In the genomic region with DNA sequence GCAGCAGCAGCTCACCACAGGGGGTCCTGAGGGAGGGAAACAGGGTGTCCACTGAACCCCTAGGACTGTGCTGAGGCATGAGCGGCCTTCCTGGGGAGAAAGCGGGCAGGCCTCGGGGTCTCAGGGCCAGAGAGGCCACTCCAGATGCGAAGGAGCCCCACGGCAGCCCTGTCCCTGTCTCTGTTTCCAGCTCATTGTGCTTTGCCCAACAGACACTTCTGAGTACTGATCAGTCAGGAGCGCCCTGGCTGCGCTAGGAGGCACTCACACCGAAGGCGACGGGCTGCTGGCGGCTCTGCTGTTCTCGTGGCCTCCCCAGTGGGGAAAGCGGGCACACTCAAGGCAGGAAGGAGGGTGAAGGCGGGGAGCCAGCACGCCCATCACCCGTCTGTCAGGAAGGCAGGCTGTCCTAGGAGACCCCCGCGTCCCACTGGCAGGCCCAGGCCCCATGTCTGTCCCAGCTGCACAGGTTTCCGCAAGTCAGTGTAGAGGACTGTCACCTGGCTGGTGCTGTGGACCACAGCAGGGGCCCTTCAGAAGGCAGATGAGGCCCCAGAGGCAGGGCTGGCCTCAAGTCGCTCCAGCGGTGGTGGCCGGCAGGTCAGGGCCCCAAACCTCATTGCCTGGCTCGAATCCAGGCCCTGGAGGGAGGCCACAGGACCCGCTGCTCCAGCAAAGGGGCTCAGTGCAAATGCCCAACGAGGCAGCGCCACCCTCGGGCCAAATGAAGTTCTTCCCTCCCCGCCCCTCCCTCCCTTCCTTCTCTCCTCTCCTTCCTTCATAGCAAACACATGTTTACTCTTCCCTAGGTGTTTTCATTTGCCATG, we compare ENCODE assay signal across 2 cellular contexts.
TF ChIP-seq lines count a peak whose summit lies in the region.

No MANE protein-coding gene starts in this region.

TF ChIP-seq in SK-N-SH, 30 proteins besides CTCF, POLR2A, EP300 and RAD21:
- TF ChIP-seq RFX5 (IDR thresholded peaks at IDR 0.05; ENCODE audit: low read length) (no peak), TAF1 (IDR thresholded peaks at IDR 0.05; ENCODE audit: borderline replicate concordance, low read depth, low read length) (no peak), NRF1 (IDR thresholded peaks at IDR 0.05; ENCODE audit: low read depth, low read length) (no peak), FOXJ3 (CRISPR knock-in tag; IDR thresholded peaks at IDR 0.05) (no peak), CHD2 (IDR thresholded peaks at IDR 0.05; ENCODE audit: low read length, partially characterized antibody) (no peak), TEAD4 (IDR thresholded peaks at IDR 0.05; ENCODE audit: borderline replicate concordance, insufficient read depth) (no peak), SIN3A (IDR thresholded peaks at IDR 0.05; ENCODE audit: borderline replicate concordance, low read depth, low read length) (no peak), ELF1 (IDR thresholded peaks at IDR 0.05) (no peak), MXI1 (IDR thresholded peaks at IDR 0.05; ENCODE audit: low read depth, low read length) (no peak), FOXM1 (IDR thresholded peaks at IDR 0.05; ENCODE audit: low read depth) (no peak), RCOR1 (IDR thresholded peaks at IDR 0.05; ENCODE audit: low read length) (no peak)
- TF ChIP-seq, protein P1, sequence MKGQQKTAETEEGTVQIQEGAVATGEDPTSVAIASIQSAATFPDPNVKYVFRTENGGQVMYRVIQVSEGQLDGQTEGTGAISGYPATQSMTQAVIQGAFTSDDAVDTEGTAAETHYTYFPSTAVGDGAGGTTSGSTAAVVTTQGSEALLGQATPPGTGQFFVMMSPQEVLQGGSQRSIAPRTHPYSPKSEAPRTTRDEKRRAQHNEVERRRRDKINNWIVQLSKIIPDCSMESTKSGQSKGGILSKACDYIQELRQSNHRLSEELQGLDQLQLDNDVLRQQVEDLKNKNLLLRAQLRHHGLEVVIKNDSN (IDR thresholded peaks at IDR 0.05; ENCODE audit: borderline replicate concordance, low read depth): no peak

TF ChIP-seq in HepG2, 621 proteins besides CTCF, POLR2A, EP300 and RAD21 (continues in another document):
- TF ChIP-seq ZNF563 (CRISPR knock-in tag; IDR thresholded peaks at IDR 0.05): 0 out of 2 replicates have a peak, but pooled peaks have one; percentile 52
- TF ChIP-seq, protein P2, sequence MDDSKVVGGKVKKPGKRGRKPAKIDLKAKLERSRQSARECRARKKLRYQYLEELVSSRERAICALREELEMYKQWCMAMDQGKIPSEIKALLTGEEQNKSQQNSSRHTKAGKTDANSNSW (CRISPR knock-in tag; IDR thresholded peaks at IDR 0.05; ENCODE audit: borderline replicate concordance): 0 out of 2 replicates have a peak, but pooled peaks have one; percentile 28
- no peak for TF ChIP-seq CENPT (CRISPR knock-in tag; IDR thresholded peaks at IDR 0.05; ENCODE audit: low read depth)
- TF ChIP-seq DPF2 (CRISPR knock-in tag; IDR thresholded peaks at IDR 0.05; ENCODE audit: borderline replicate concordance, low read depth): no peak
- no peak for TF ChIP-seq RELA (CRISPR knock-in tag; IDR thresholded peaks at IDR 0.05)
- no peak for TF ChIP-seq ZNF382 (CRISPR knock-in tag; IDR thresholded peaks at IDR 0.05; ENCODE audit: borderline replicate concordance)
- 0 out of 2 replicates have a peak, but pooled peaks have one; percentile 40 for TF ChIP-seq ZNF557 (CRISPR knock-in tag; IDR thresholded peaks at IDR 0.05)
- TF ChIP-seq ZBTB1 (CRISPR knock-in tag; IDR thresholded peaks at IDR 0.05; ENCODE audit: borderline replicate concordance): no peak
- TF ChIP-seq ZNF598 (CRISPR knock-in tag; IDR thresholded peaks at IDR 0.05; ENCODE audit: borderline replicate concordance): peak; percentile 56; the same call in 1 of the 2 replicates
- no peak for TF ChIP-seq NFYC (CRISPR knock-in tag; IDR thresholded peaks at IDR 0.05)
- no peak for TF ChIP-seq SALL1 (CRISPR knock-in tag; IDR thresholded peaks at IDR 0.05)
- TF ChIP-seq ZSCAN25 (CRISPR knock-in tag; IDR thresholded peaks at IDR 0.05): peak; percentile 41; the same call in 1 of the 2 replicates
- TF ChIP-seq ARNTL (CRISPR knock-in tag; IDR thresholded peaks at IDR 0.05): no peak; the same call in 1 of the 2 replicates
- no peak for TF ChIP-seq FOSL2 (CRISPR knock-in tag; IDR thresholded peaks at IDR 0.05)
- TF ChIP-seq, protein P3, sequence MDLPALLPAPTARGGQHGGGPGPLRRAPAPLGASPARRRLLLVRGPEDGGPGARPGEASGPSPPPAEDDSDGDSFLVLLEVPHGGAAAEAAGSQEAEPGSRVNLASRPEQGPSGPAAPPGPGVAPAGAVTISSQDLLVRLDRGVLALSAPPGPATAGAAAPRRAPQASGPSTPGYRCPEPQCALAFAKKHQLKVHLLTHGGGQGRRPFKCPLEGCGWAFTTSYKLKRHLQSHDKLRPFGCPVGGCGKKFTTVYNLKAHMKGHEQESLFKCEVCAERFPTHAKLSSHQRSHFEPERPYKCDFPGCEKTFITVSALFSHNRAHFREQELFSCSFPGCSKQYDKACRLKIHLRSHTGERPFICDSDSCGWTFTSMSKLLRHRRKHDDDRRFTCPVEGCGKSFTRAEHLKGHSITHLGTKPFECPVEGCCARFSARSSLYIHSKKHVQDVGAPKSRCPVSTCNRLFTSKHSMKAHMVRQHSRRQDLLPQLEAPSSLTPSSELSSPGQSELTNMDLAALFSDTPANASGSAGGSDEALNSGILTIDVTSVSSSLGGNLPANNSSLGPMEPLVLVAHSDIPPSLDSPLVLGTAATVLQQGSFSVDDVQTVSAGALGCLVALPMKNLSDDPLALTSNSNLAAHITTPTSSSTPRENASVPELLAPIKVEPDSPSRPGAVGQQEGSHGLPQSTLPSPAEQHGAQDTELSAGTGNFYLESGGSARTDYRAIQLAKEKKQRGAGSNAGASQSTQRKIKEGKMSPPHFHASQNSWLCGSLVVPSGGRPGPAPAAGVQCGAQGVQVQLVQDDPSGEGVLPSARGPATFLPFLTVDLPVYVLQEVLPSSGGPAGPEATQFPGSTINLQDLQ (CRISPR knock-in tag; IDR thresholded peaks at IDR 0.05): no peak; the same call in 1 of the 2 replicates
- TF ChIP-seq, protein P4, sequence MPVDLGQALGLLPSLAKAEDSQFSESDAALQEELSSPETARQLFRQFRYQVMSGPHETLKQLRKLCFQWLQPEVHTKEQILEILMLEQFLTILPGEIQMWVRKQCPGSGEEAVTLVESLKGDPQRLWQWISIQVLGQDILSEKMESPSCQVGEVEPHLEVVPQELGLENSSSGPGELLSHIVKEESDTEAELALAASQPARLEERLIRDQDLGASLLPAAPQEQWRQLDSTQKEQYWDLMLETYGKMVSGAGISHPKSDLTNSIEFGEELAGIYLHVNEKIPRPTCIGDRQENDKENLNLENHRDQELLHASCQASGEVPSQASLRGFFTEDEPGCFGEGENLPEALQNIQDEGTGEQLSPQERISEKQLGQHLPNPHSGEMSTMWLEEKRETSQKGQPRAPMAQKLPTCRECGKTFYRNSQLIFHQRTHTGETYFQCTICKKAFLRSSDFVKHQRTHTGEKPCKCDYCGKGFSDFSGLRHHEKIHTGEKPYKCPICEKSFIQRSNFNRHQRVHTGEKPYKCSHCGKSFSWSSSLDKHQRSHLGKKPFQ (CRISPR knock-in tag; IDR thresholded peaks at IDR 0.05; ENCODE audit: insufficient replicate concordance): no peak
- TF ChIP-seq ZNF572 (CRISPR knock-in tag; IDR thresholded peaks at IDR 0.05): peak; percentile 62; the same call in 1 of the 2 replicates
- no peak for TF ChIP-seq ZNF678 (CRISPR knock-in tag; IDR thresholded peaks at IDR 0.05)
- no peak for TF ChIP-seq EZH2 (conservative IDR thresholded peaks at IDR 0.05; ENCODE audit: low read depth, low read length)
- TF ChIP-seq, protein P5, sequence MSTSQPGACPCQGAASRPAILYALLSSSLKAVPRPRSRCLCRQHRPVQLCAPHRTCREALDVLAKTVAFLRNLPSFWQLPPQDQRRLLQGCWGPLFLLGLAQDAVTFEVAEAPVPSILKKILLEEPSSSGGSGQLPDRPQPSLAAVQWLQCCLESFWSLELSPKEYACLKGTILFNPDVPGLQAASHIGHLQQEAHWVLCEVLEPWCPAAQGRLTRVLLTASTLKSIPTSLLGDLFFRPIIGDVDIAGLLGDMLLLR (CRISPR knock-in tag; IDR thresholded peaks at IDR 0.05): peak; percentile 27; the same call in 1 of the 2 replicates
- no peak for TF ChIP-seq ZFP62 (CRISPR knock-in tag; IDR thresholded peaks at IDR 0.05)
- TF ChIP-seq SRSF1 (optimal IDR thresholded peaks at IDR 0.05; ENCODE audit: low read depth, low read length): no peak
- TF ChIP-seq PCBP1 (IDR thresholded peaks at IDR 0.05; ENCODE audit: borderline replicate concordance, low read depth, low read length): peak; percentile 91; the same call in 1 of the 2 replicates
- TF ChIP-seq, protein P6, sequence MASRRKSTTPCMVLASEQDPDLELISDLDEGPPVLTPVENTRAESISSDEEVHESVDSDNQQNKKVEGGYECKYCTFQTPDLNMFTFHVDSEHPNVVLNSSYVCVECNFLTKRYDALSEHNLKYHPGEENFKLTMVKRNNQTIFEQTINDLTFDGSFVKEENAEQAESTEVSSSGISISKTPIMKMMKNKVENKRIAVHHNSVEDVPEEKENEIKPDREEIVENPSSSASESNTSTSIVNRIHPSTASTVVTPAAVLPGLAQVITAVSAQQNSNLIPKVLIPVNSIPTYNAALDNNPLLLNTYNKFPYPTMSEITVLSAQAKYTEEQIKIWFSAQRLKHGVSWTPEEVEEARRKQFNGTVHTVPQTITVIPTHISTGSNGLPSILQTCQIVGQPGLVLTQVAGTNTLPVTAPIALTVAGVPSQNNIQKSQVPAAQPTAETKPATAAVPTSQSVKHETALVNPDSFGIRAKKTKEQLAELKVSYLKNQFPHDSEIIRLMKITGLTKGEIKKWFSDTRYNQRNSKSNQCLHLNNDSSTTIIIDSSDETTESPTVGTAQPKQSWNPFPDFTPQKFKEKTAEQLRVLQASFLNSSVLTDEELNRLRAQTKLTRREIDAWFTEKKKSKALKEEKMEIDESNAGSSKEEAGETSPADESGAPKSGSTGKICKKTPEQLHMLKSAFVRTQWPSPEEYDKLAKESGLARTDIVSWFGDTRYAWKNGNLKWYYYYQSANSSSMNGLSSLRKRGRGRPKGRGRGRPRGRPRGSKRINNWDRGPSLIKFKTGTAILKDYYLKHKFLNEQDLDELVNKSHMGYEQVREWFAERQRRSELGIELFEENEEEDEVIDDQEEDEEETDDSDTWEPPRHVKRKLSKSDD (CRISPR knock-in tag; IDR thresholded peaks at IDR 0.05; ENCODE audit: low read depth): peak; percentile 28; the same call in 1 of the 2 replicates
- TF ChIP-seq ZNF607 (CRISPR knock-in tag; IDR thresholded peaks at IDR 0.05; ENCODE audit: borderline replicate concordance): no peak
- TF ChIP-seq, protein P7, sequence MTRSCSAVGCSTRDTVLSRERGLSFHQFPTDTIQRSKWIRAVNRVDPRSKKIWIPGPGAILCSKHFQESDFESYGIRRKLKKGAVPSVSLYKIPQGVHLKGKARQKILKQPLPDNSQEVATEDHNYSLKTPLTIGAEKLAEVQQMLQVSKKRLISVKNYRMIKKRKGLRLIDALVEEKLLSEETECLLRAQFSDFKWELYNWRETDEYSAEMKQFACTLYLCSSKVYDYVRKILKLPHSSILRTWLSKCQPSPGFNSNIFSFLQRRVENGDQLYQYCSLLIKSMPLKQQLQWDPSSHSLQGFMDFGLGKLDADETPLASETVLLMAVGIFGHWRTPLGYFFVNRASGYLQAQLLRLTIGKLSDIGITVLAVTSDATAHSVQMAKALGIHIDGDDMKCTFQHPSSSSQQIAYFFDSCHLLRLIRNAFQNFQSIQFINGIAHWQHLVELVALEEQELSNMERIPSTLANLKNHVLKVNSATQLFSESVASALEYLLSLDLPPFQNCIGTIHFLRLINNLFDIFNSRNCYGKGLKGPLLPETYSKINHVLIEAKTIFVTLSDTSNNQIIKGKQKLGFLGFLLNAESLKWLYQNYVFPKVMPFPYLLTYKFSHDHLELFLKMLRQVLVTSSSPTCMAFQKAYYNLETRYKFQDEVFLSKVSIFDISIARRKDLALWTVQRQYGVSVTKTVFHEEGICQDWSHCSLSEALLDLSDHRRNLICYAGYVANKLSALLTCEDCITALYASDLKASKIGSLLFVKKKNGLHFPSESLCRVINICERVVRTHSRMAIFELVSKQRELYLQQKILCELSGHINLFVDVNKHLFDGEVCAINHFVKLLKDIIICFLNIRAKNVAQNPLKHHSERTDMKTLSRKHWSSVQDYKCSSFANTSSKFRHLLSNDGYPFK (CRISPR knock-in tag; IDR thresholded peaks at IDR 0.05; ENCODE audit: borderline replicate concordance): peak; percentile 16; the same call in 1 of the 2 replicates
- TF ChIP-seq ZNF317 (CRISPR knock-in tag; IDR thresholded peaks at IDR 0.05): no peak
- TF ChIP-seq ZNF776 (CRISPR knock-in tag; IDR thresholded peaks at IDR 0.05): peak; percentile 34; the same call in 1 of the 2 replicates
- 0 out of 2 replicates have a peak, but pooled peaks have one; percentile 40 for TF ChIP-seq KLF13 (CRISPR knock-in tag; IDR thresholded peaks at IDR 0.05)
- TF ChIP-seq NFIB (CRISPR knock-in tag; IDR thresholded peaks at IDR 0.05; ENCODE audit: borderline replicate concordance): no peak
- TF ChIP-seq ZFY (CRISPR knock-in tag; IDR thresholded peaks at IDR 0.05): peak; percentile 45; the same call in 1 of the 2 replicates
- 0 out of 2 replicates have a peak, but pooled peaks have one; percentile 30 for TF ChIP-seq ZNF468 (CRISPR knock-in tag; IDR thresholded peaks at IDR 0.05)
- TF ChIP-seq CBX5 (CRISPR knock-in tag; IDR thresholded peaks at IDR 0.05; ENCODE audit: borderline replicate concordance): 0 out of 2 replicates have a peak, but pooled peaks have one; percentile 7
- TF ChIP-seq CHCHD3 (CRISPR knock-in tag; IDR thresholded peaks at IDR 0.05): peak; percentile 50; the same call in 1 of the 2 replicates
- TF ChIP-seq, protein P8, sequence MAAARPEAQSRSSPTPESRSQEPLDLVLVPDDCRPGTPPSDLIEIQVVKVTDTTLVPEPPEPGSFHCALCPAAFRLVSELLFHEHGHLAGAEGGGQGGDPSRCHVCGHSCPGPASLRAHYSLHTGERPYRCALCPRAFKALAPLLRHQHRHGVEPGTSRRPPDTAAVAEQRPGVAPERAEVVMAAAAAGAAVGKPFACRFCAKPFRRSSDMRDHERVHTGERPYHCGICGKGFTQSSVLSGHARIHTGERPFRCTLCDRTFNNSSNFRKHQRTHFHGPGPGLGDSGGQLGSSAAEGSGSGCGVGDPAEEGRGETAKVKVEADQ (CRISPR knock-in tag; IDR thresholded peaks at IDR 0.05; ENCODE audit: borderline replicate concordance): no peak
- peak; percentile 33; the same call in 1 of the 2 replicates for TF ChIP-seq ARNT2 (CRISPR knock-in tag; IDR thresholded peaks at IDR 0.05; ENCODE audit: low read depth)
- TF ChIP-seq DNMT1 (CRISPR knock-in tag; IDR thresholded peaks at IDR 0.05): 0 out of 2 replicates have a peak, but pooled peaks have one; percentile 75
- TF ChIP-seq, protein P9, sequence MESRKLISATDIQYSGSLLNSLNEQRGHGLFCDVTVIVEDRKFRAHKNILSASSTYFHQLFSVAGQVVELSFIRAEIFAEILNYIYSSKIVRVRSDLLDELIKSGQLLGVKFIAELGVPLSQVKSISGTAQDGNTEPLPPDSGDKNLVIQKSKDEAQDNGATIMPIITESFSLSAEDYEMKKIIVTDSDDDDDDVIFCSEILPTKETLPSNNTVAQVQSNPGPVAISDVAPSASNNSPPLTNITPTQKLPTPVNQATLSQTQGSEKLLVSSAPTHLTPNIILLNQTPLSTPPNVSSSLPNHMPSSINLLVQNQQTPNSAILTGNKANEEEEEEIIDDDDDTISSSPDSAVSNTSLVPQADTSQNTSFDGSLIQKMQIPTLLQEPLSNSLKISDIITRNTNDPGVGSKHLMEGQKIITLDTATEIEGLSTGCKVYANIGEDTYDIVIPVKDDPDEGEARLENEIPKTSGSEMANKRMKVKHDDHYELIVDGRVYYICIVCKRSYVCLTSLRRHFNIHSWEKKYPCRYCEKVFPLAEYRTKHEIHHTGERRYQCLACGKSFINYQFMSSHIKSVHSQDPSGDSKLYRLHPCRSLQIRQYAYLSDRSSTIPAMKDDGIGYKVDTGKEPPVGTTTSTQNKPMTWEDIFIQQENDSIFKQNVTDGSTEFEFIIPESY (CRISPR knock-in tag; IDR thresholded peaks at IDR 0.05): peak; percentile 73
- peak; percentile 39; the same call in 1 of the 2 replicates for TF ChIP-seq MTA1 (CRISPR knock-in tag; IDR thresholded peaks at IDR 0.05; ENCODE audit: borderline replicate concordance)
